In genomic region chr4:3805731-3806130, GRCh38 we compare ENCODE assay signal across 33 cellular contexts. TPM values are rescaled to one million over a fixed set of nuclear protein-coding genes. Genes with fewer than 3 reads are reported as not detected.
"Had no signal": no experiment of that assay in that cellular context is flagged by ENCODE, and none has a peak within 500 bp of the region (broad histone marks: within the 10 kb centered on the region; RNA-seq: fewer than 3 reads in every experiment).

No MANE protein-coding gene starts in this region.

- H3K4me3 ChIP-seq: adrenal gland, ascending aorta, breast epithelium, cardiac muscle cell, coronary artery, dorsolateral prefrontal cortex had no signal

- ATAC-seq: activated CD4-positive, alpha-beta T cell treated with anti-CD3 and anti-CD28 coated beads for 36 hours; activated CD8-positive, alpha-beta memory T cell treated with anti-CD3 and anti-CD28 coated beads, Interleukin-2, amount 10 ng/mL, durations not matched to agents 7 days and 5 days; activated CD8-positive, alpha-beta T cell treated with anti-CD3 and anti-CD28 coated beads, Interleukin-2, amount 10 ng/mL, durations not matched to agents 7 days and 5 days; activated naive CD8-positive, alpha-beta T cell treated with anti-CD3 and anti-CD28 coated beads, Interleukin-2, amount 50 U/mL, for 24 hours; esophagus mucosa had no signal

- FAIRE-seq: frontal cortex had no signal

- H3K27me3 ChIP-seq: ascending aorta had no signal

- H3K4me1 ChIP-seq: adrenal gland, ascending aorta, breast epithelium had no signal

- H3K36me3 ChIP-seq: adrenal gland, ascending aorta, breast epithelium, cardiac muscle cell had no signal

- H3K9me3 ChIP-seq: adrenal gland, ascending aorta, breast epithelium had no signal

- H3K27ac ChIP-seq: adrenal gland, ascending aorta, breast epithelium, cardiac muscle cell, coronary artery, dorsolateral prefrontal cortex had no signal

- DNase-seq: activated CD4-positive, alpha-beta memory T cell treated with anti-CD3 and anti-CD28 coated beads for 36 hours; activated CD4-positive, alpha-beta T cell treated with anti-CD3 and anti-CD28 coated beads for 36 hours; activated CD4-positive, alpha-beta T cell treated with anti-CD3 and anti-CD28 coated beads, Interleukin-2, amount 10 ng/mL, durations not matched to agents 24 days and 14 days; activated CD4-positive, CD25-positive, alpha-beta regulatory T cell; activated CD4-positive, CD25-positive, alpha-beta regulatory T cell treated with anti-CD3 and anti-CD28 coated beads, Interleukin-2, amount 50 U/mL, for 72 hours; activated CD8-positive, alpha-beta memory T cell treated with anti-CD3 and anti-CD28 coated beads, Interleukin-2, amount 10 ng/mL, durations not matched to agents 7 days and 5 days; activated CD8-positive, alpha-beta memory T cell treated with anti-CD3 and anti-CD28 coated beads, Interleukin-2, amount 50 U/mL, for 4 hours; activated CD8-positive, alpha-beta T cell treated with anti-CD3 and anti-CD28 coated beads, Interleukin-2, amount 10 ng/mL, durations not matched to agents 7 days and 5 days; activated effector memory CD4-positive, alpha-beta T cell treated with anti-CD3 and anti-CD28 coated beads, Interleukin-2, amount 50 U/mL, for 16 hours; activated naive CD4-positive, alpha-beta T cell treated with anti-CD3 and anti-CD28 coated beads for 36 hours; activated naive CD8-positive, alpha-beta T cell treated with anti-CD3 and anti-CD28 coated beads for 36 hours; activated naive CD8-positive, alpha-beta T cell treated with anti-CD3 and anti-CD28 coated beads, Interleukin-2, amount 50 U/mL, for 24 hours; activated T-cell treated with anti-CD3 and anti-CD28 coated beads, Interleukin-2, amount 50 U/mL, for 1 hour; activated T-cell treated with anti-CD3 and anti-CD28 coated beads, Interleukin-2, amount 50 U/mL, for 48 hours; adrenal gland; amygdala; central memory CD4-positive, alpha-beta T cell; cerebellar nuclear complex; dorsolateral prefrontal cortex; effector memory CD4-positive, alpha-beta T cell; foreskin fibroblast; T-helper 2 cell had no signal

RNA-seq across cellular contexts. Expression of gene ADRA2C, which starts 39.5 kb away (rescaled TPM):
- total RNA-seq: activated CD4-positive, alpha-beta memory T cell treated with anti-CD3 and anti-CD28 coated beads for 36 hours; activated CD4-positive, alpha-beta T cell treated with anti-CD3 and anti-CD28 coated beads for 36 hours; activated CD4-positive, alpha-beta T cell treated with anti-CD3 and anti-CD28 coated beads, Interleukin-2, amount 10 ng/mL, durations not matched to agents 24 days and 14 days; activated CD8-positive, alpha-beta memory T cell treated with anti-CD3 and anti-CD28 coated beads for 36 hours; activated CD8-positive, alpha-beta memory T cell treated with anti-CD3 and anti-CD28 coated beads, Interleukin-2, amount 10 ng/mL, durations not matched to agents 7 days and 5 days; activated CD8-positive, alpha-beta T cell treated with anti-CD3 and anti-CD28 coated beads, Interleukin-2, amount 10 ng/mL, durations not matched to agents 7 days and 5 days; activated naive CD4-positive, alpha-beta T cell treated with anti-CD3 and anti-CD28 coated beads for 36 hours; activated naive CD8-positive, alpha-beta T cell treated with anti-CD3 and anti-CD28 coated beads for 36 hours; activated T-helper 1 cell treated with anti-CD3 and anti-CD28 coated beads, Interleukin-12 subunit alpha, Interleukin-12 subunit beta, Interleukin-2, Interleukin-4 antibody, amounts not matched to agents 30 ng/mL and 10 ng/mL and 1 ng/mL, durations not matched to agents 14 hours and 24 hours and 36 hours; activated T-helper 2 cell treated with anti-CD3 and anti-CD28 coated beads, Interferon-gamma antibody, Interleukin-2, Interleukin-4, amounts not matched to agents 10 μg/mL and 5 μg/mL and 100 μg/mL, durations not matched to agents 14 hours and 24 hours and 36 hours; epithelial cell of proximal tubule; T-helper 1 cell treated with Interleukin-12 subunit alpha and Interleukin-12 subunit beta and Interleukin-4 antibody, amounts not matched to agents 30 ng/mL and 1 ng/mL, for 36 hours had no signal
